ENCODE assay signal across 11 cellular contexts in the genomic region with DNA sequence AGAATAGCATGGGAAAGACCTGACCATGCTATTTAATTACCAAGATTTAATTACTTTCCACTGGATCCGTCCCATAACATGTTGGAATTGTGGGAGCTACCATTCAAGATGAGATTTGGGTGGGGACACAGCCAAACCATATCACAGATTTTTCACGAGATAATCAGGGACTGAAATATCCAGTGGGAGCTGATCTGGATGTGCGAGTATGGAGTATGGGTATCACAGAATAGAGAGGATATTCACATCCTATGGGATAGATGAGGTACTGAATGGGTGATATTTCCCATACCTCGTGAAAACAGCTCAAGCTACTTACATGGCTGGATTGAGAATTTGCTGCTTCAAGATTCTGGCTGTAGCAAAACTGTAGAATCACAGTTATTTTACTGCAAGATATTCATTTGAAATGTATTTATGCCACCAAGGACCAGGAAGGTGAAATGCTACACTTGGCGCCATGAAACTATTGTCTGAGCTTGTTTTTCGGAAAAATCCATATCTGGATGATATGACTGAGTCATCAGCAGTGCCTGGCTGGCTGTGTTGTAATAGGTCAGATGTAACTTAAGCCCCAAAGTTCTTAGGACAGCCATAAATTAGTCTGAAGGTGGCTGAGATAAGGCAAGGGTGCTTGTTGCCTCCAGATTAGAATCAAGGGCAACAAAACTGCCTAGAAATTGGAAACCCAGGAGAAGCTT. TPM values are rescaled to one million over a fixed set of nuclear protein-coding genes. Genes with fewer than 3 reads are reported as not detected.
DNase-seq lines count a peak whose midpoint lies in the region; ATAC-seq and TF ChIP-seq lines count a peak whose summit lies in the region.
"Had no signal": no experiment of that assay in that cellular context is flagged by ENCODE, and none has a peak within 500 bp of the region (broad histone marks: within the 10 kb centered on the region; RNA-seq: fewer than 3 reads in every experiment).

No MANE protein-coding gene starts in this region.

- peaks cover 55% of the 10 kb centered on the region for H3K36me3 ChIP-seq in CD8-positive, alpha-beta memory T cell (ENCODE audit: insufficient read depth, low read length)
- H3K36me3 ChIP-seq in upper lobe of right lung = peaks cover 37% of the 10 kb centered on the region

- peak overlapping the region in 2 of 7 donors; percentile 10 to 45 for H3K4me3 Mint-ChIP-seq in CD8-positive, alpha-beta memory T cell
- H3K4me3 Mint-ChIP-seq in activated naive CD8-positive, alpha-beta T cell treated with anti-CD3 and anti-CD28 coated beads for 36 hours = no peak overlapping the region
- H3K4me3 Mint-ChIP-seq: brain had no signal

- H3K4me1 ChIP-seq in CD8-positive, alpha-beta memory T cell (ENCODE audit: insufficient read depth, low read length) = peaks cover 32% of the 10 kb centered on the region
- H3K4me1 ChIP-seq in upper lobe of right lung = no peaks in the 10 kb centered on the region

- no peak overlapping the region for H3K27ac ChIP-seq in CD8-positive, alpha-beta memory T cell (ENCODE audit: low read depth, low read length)
- H3K27ac ChIP-seq in upper lobe of right lung = no peak overlapping the region

- H3K27ac Mint-ChIP-seq in CD8-positive, alpha-beta memory T cell = peak overlapping the region in 6 of 8 donors; percentile 22 to 69 (median 60)
- H3K27ac Mint-ChIP-seq in activated naive CD8-positive, alpha-beta T cell treated with anti-CD3 and anti-CD28 coated beads for 36 hours = peak overlapping the region; percentile 50
- H3K27ac Mint-ChIP-seq: brain had no signal

- POLR2A ChIA-PET in CD8-positive, alpha-beta memory T cell (lab: Charles Lee) = interaction anchor here (0.6 kb wide), 1 partner anchor 35 kb away, joined by 3 read pairs; no protein-coding TSS in a partner anchor
- POLR2A ChIA-PET in HEK293T (lab: Yijun Ruan, JAX) = interaction anchor here (0.5 to 0.6 kb wide), 2 partner anchors 29 to 36 kb away, joined by 3 read pairs; no protein-coding TSS in a partner anchor

- H3K27me3 ChIP-seq in CD8-positive, alpha-beta memory T cell (ENCODE audit: insufficient read depth, low read length, poor library complexity, severe bottlenecking) = no peaks in the 10 kb centered on the region
- H3K27me3 ChIP-seq in upper lobe of right lung = no peaks in the 10 kb centered on the region

- no peak for DNase-seq in CD8-positive, alpha-beta memory T cell
- peak; percentile 38 for DNase-seq in HEK293T (ENCODE audit: extremely low spot score)
- DNase-seq in activated naive CD8-positive, alpha-beta T cell treated with anti-CD3 and anti-CD28 coated beads for 36 hours = no peak
- peak; percentile 85 for DNase-seq in iris pigment epithelial cell (ENCODE audit: low read depth)
- no peak for DNase-seq in mesenteric fat pad (ENCODE audit: low spot score)
- DNase-seq in upper lobe of right lung = no peak
- DNase-seq in NCI-H187 (lab: John Stamatoyannopoulos, UW) = no peak

- intact Hi-C loops in upper lobe of right lung (cut with DNase I) = no loop called here

- H3K27me3 Mint-ChIP-seq in CD8-positive, alpha-beta memory T cell = no peaks in the 10 kb centered on the region
- H3K27me3 Mint-ChIP-seq in activated naive CD8-positive, alpha-beta T cell treated with anti-CD3 and anti-CD28 coated beads for 36 hours = no peaks in the 10 kb centered on the region
- H3K27me3 Mint-ChIP-seq: brain had no signal

- CTCF ChIA-PET in CD8-positive, alpha-beta memory T cell (lab: Charles Lee) = interaction anchor here (1.6 to 3.3 kb wide), 2 partner anchors 24 to 27 kb away, joined by 4 to 12 read pairs; no protein-coding TSS in a partner anchor
- CTCF ChIA-PET in HEK293T (lab: Yijun Ruan, JAX) = interaction anchor here (0.8 to 2.7 kb wide), 4 partner anchors 23 to 42 kb away, joined by 3 to 12 read pairs (median 6); no protein-coding TSS in a partner anchor

- H3K36me3 Mint-ChIP-seq in CD8-positive, alpha-beta memory T cell = peaks cover 3 to 88% (median 25%) of the 10 kb centered on the region in 3 donors
- H3K36me3 Mint-ChIP-seq in activated naive CD8-positive, alpha-beta T cell treated with anti-CD3 and anti-CD28 coated beads for 36 hours = peaks cover 50% of the 10 kb centered on the region

- ATAC-seq in GM19023 (IDR thresholded peaks at IDR 0.05; ENCODE audit: unreplicated experiment) (no peak), upper lobe of right lung (no peak)

- peaks cover 59 to 76% (median 70%) of the 10 kb centered on the region in 3 donors for H3K4me1 Mint-ChIP-seq in CD8-positive, alpha-beta memory T cell
- H3K4me1 Mint-ChIP-seq in activated naive CD8-positive, alpha-beta T cell treated with anti-CD3 and anti-CD28 coated beads for 36 hours = peaks cover 64% of the 10 kb centered on the region

- H3K4me3 ChIP-seq in CD8-positive, alpha-beta memory T cell (ENCODE audit: low read length) = no peak overlapping the region
- no peak overlapping the region for H3K4me3 ChIP-seq in upper lobe of right lung

- TF ChIP-seq CTCF in upper lobe of right lung (IDR thresholded peaks at IDR 0.05) = no peak

- H3K9me3 Mint-ChIP-seq in CD8-positive, alpha-beta memory T cell = no peaks in the 10 kb centered on the region
- no peaks in the 10 kb centered on the region for H3K9me3 Mint-ChIP-seq in activated naive CD8-positive, alpha-beta T cell treated with anti-CD3 and anti-CD28 coated beads for 36 hours
- H3K9me3 Mint-ChIP-seq: brain had no signal

- no peaks in the 10 kb centered on the region for H3K9me3 ChIP-seq in CD8-positive, alpha-beta memory T cell (ENCODE audit: low read length)
- no peaks in the 10 kb centered on the region for H3K9me3 ChIP-seq in upper lobe of right lung

TF ChIP-seq in HEK293T, 16 proteins besides CTCF, POLR2A, EP300 and RAD21:
- TF ChIP-seq TARDBP (IDR thresholded peaks at IDR 0.05) (no peak), L3MBTL2 (conservative IDR thresholded peaks at IDR 0.05) (no peak), FOXA1 (IDR thresholded peaks at IDR 0.05) (no peak), SP1 (IDR thresholded peaks at IDR 0.05) (no peak), ARNT (IDR thresholded peaks at IDR 0.05) (no peak), BHLHE40 (IDR thresholded peaks at IDR 0.05; ENCODE audit: borderline replicate concordance) (no peak), NFRKB (IDR thresholded peaks at IDR 0.05) (no peak), HDGF (IDR thresholded peaks at IDR 0.05; ENCODE audit: borderline replicate concordance) (no peak), ELF4 (IDR thresholded peaks at IDR 0.05) (no peak), SUZ12 (IDR thresholded peaks at IDR 0.05) (no peak), CTBP1 (IDR thresholded peaks at IDR 0.05; ENCODE audit: borderline replicate concordance) (no peak), FOXM1 (IDR thresholded peaks at IDR 0.05; ENCODE audit: borderline replicate concordance) (no peak)
- TF ChIP-seq, protein P1, sequence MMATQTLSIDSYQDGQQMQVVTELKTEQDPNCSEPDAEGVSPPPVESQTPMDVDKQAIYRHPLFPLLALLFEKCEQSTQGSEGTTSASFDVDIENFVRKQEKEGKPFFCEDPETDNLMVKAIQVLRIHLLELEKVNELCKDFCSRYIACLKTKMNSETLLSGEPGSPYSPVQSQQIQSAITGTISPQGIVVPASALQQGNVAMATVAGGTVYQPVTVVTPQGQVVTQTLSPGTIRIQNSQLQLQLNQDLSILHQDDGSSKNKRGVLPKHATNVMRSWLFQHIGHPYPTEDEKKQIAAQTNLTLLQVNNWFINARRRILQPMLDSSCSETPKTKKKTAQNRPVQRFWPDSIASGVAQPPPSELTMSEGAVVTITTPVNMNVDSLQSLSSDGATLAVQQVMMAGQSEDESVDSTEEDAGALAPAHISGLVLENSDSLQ (IDR thresholded peaks at IDR 0.05) = no peak

RNA-seq across cellular contexts. Expression of a gene that starts 29.8 kb away (rescaled TPM):
- under 1 TPM; 0.16 to 0.28 TPM for total RNA-seq in CD8-positive, alpha-beta memory T cell
- not detected for polyA plus RNA-seq in CD8-positive, alpha-beta memory T cell
- under 1 TPM; 0.56 to 0.70 TPM for total RNA-seq in activated naive CD8-positive, alpha-beta T cell treated with anti-CD3 and anti-CD28 coated beads for 36 hours
- total RNA-seq in mesenteric fat pad (not detected), upper lobe of right lung (1.6 TPM)

RNA-seq across cellular contexts. Expression of a gene that starts 43.9 kb away (rescaled TPM):
- not detected for total RNA-seq in CD8-positive, alpha-beta memory T cell
- polyA plus RNA-seq in CD8-positive, alpha-beta memory T cell = not detected
- under 1 TPM in 1 of 2 experiments, not detected in 1; 0.23 TPM for total RNA-seq in activated naive CD8-positive, alpha-beta T cell treated with anti-CD3 and anti-CD28 coated beads for 36 hours
- not detected for total RNA-seq in mesenteric fat pad
- total RNA-seq in upper lobe of right lung = 1.3 TPM
- total RNA-seq: RPMI7951, temporal lobe had no signal

RNA-seq across cellular contexts. Expression of a gene that starts 53.2 kb away (rescaled TPM):
- total RNA-seq in CD8-positive, alpha-beta memory T cell = not detected
- polyA plus RNA-seq in CD8-positive, alpha-beta memory T cell = not detected
- not detected for total RNA-seq in activated naive CD8-positive, alpha-beta T cell treated with anti-CD3 and anti-CD28 coated beads for 36 hours
- not detected for total RNA-seq in mesenteric fat pad
- total RNA-seq in upper lobe of right lung = 1.8 TPM
- total RNA-seq: RPMI7951, temporal lobe had no signal

Comparison
In these comparisons a context has a peak if more than half of its experiments do, and no peak if none do; other contexts are left out.
1. DNase-seq: peak in HEK293T (single experiment) and iris pigment epithelial cell (single experiment); none in CD8-positive, alpha-beta memory T cell (0 of 5), activated naive CD8-positive, alpha-beta T cell treated with anti-CD3 and anti-CD28 coated beads for 36 hours (single experiment), mesenteric fat pad (single experiment), upper lobe of right lung (single experiment) and NCI-H187 (0 of 2).